ENCODE assay signal across 1 cellular context in genomic region chr22:45240810-45241631, GRCh38.
TF ChIP-seq lines count a peak whose summit lies in the region.

KIAA0930 (minus strand) TSS chr22:45240894; CDS start chr22:45240703, 191 bp downstream.

TF ChIP-seq in HepG2, 621 proteins besides CTCF, POLR2A, EP300 and RAD21 (continued from another document and continues in another):
- TF ChIP-seq SNAPC4 (CRISPR knock-in tag; IDR thresholded peaks at IDR 0.05) (no peak), KDM2A (CRISPR knock-in tag; IDR thresholded peaks at IDR 0.05; ENCODE audit: borderline replicate concordance, low read depth) (peak; percentile 19; the same call in 1 of the 2 replicates), HHEX (CRISPR knock-in tag; IDR thresholded peaks at IDR 0.05) (no peak), ZNF451 (CRISPR knock-in tag; IDR thresholded peaks at IDR 0.05) (no peak), CEBPG (CRISPR knock-in tag; IDR thresholded peaks at IDR 0.05) (no peak), ZNF614 (CRISPR knock-in tag; IDR thresholded peaks at IDR 0.05; ENCODE audit: borderline replicate concordance) (no peak), ZNF143 (CRISPR knock-in tag; IDR thresholded peaks at IDR 0.05) (no peak), ZNF687 (CRISPR knock-in tag; IDR thresholded peaks at IDR 0.05) (peak; percentile 47), ZNF598 (CRISPR knock-in tag; IDR thresholded peaks at IDR 0.05; ENCODE audit: borderline replicate concordance) (no peak), JUND (CRISPR knock-in tag; IDR thresholded peaks at IDR 0.05) (no peak), PBX3 (CRISPR knock-in tag; IDR thresholded peaks at IDR 0.05; ENCODE audit: borderline replicate concordance) (no peak), ZNF367 (CRISPR knock-in tag; IDR thresholded peaks at IDR 0.05; ENCODE audit: borderline replicate concordance) (no peak), MXI1 (IDR thresholded peaks at IDR 0.05; ENCODE audit: borderline replicate concordance, low read depth, low read length) (no peak), HMGXB4 (CRISPR knock-in tag; IDR thresholded peaks at IDR 0.05; ENCODE audit: borderline replicate concordance in 1 of 2, low read depth in 1 of 2) (no peak), ZEB1 (IDR thresholded peaks at IDR 0.05; ENCODE audit: insufficient replicate concordance, low read depth) (peak; percentile 43), ATRX (CRISPR knock-in tag; IDR thresholded peaks at IDR 0.05; ENCODE audit: borderline replicate concordance) (no peak), SP4 (CRISPR knock-in tag; IDR thresholded peaks at IDR 0.05) (peak; percentile 20; the same call in 1 of the 2 replicates), SAFB2 (CRISPR knock-in tag; IDR thresholded peaks at IDR 0.05; ENCODE audit: borderline replicate concordance, low read depth) (no peak), PITX1 (CRISPR knock-in tag; IDR thresholded peaks at IDR 0.05) (no peak)
- TF ChIP-seq, protein P1, sequence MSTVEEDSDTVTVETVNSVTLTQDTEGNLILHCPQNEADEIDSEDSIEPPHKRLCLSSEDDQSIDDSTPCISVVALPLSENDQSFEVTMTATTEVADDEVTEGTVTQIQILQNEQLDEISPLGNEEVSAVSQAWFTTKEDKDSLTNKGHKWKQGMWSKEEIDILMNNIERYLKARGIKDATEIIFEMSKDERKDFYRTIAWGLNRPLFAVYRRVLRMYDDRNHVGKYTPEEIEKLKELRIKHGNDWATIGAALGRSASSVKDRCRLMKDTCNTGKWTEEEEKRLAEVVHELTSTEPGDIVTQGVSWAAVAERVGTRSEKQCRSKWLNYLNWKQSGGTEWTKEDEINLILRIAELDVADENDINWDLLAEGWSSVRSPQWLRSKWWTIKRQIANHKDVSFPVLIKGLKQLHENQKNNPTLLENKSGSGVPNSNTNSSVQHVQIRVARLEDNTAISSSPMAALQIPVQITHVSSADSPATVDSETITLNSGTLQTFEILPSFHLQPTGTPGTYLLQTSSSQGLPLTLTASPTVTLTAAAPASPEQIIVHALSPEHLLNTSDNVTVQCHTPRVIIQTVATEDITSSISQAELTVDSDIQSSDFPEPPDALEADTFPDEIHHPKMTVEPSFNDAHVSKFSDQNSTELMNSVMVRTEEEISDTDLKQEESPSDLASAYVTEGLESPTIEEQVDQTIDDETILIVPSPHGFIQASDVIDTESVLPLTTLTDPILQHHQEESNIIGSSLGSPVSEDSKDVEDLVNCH (CRISPR knock-in tag; IDR thresholded peaks at IDR 0.05): no peak
- TF ChIP-seq, protein P2, sequence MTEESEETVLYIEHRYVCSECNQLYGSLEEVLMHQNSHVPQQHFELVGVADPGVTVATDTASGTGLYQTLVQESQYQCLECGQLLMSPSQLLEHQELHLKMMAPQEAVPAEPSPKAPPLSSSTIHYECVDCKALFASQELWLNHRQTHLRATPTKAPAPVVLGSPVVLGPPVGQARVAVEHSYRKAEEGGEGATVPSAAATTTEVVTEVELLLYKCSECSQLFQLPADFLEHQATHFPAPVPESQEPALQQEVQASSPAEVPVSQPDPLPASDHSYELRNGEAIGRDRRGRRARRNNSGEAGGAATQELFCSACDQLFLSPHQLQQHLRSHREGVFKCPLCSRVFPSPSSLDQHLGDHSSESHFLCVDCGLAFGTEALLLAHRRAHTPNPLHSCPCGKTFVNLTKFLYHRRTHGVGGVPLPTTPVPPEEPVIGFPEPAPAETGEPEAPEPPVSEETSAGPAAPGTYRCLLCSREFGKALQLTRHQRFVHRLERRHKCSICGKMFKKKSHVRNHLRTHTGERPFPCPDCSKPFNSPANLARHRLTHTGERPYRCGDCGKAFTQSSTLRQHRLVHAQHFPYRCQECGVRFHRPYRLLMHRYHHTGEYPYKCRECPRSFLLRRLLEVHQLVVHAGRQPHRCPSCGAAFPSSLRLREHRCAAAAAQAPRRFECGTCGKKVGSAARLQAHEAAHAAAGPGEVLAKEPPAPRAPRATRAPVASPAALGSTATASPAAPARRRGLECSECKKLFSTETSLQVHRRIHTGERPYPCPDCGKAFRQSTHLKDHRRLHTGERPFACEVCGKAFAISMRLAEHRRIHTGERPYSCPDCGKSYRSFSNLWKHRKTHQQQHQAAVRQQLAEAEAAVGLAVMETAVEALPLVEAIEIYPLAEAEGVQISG (CRISPR knock-in tag; IDR thresholded peaks at IDR 0.05): no peak
- TF ChIP-seq, protein P3, sequence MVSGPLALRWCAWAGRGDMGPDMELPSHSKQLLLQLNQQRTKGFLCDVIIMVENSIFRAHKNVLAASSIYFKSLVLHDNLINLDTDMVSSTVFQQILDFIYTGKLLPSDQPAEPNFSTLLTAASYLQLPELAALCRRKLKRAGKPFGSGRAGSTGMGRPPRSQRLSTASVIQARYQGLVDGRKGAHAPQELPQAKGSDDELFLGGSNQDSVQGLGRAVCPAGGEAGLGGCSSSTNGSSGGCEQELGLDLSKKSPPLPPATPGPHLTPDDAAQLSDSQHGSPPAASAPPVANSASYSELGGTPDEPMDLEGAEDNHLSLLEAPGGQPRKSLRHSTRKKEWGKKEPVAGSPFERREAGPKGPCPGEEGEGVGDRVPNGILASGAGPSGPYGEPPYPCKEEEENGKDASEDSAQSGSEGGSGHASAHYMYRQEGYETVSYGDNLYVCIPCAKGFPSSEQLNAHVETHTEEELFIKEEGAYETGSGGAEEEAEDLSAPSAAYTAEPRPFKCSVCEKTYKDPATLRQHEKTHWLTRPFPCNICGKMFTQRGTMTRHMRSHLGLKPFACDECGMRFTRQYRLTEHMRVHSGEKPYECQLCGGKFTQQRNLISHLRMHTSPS (CRISPR knock-in tag; IDR thresholded peaks at IDR 0.05; ENCODE audit: low read depth): no peak
- TF ChIP-seq, protein P4, sequence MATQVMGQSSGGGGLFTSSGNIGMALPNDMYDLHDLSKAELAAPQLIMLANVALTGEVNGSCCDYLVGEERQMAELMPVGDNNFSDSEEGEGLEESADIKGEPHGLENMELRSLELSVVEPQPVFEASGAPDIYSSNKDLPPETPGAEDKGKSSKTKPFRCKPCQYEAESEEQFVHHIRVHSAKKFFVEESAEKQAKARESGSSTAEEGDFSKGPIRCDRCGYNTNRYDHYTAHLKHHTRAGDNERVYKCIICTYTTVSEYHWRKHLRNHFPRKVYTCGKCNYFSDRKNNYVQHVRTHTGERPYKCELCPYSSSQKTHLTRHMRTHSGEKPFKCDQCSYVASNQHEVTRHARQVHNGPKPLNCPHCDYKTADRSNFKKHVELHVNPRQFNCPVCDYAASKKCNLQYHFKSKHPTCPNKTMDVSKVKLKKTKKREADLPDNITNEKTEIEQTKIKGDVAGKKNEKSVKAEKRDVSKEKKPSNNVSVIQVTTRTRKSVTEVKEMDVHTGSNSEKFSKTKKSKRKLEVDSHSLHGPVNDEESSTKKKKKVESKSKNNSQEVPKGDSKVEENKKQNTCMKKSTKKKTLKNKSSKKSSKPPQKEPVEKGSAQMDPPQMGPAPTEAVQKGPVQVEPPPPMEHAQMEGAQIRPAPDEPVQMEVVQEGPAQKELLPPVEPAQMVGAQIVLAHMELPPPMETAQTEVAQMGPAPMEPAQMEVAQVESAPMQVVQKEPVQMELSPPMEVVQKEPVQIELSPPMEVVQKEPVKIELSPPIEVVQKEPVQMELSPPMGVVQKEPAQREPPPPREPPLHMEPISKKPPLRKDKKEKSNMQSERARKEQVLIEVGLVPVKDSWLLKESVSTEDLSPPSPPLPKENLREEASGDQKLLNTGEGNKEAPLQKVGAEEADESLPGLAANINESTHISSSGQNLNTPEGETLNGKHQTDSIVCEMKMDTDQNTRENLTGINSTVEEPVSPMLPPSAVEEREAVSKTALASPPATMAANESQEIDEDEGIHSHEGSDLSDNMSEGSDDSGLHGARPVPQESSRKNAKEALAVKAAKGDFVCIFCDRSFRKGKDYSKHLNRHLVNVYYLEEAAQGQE (IDR thresholded peaks at IDR 0.05; ENCODE audit: borderline replicate concordance in 1 of 2, low read depth in 1 of 2, low read length in 2 of 2): no peak
- TF ChIP-seq, protein P5, sequence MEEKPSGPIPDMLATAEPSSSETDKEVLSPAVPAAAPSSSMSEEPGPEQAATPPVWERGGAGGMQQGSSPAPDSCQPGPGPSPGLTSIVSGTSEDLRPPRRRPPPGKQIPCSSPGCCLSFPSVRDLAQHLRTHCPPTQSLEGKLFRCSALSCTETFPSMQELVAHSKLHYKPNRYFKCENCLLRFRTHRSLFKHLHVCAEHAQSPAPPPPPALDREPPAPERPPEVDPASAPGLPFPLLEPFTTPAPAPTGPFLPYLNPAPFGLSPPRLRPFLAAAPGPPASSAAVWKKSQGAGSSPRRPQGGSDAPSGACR (CRISPR knock-in tag; IDR thresholded peaks at IDR 0.05): no peak
